ENCODE assay signal across 8 cellular contexts in genomic region chr17:44197980-44198720, GRCh38. TPM values are rescaled to one million over a fixed set of nuclear protein-coding genes. Genes with fewer than 3 reads are reported as not detected.
DNase-seq lines count a peak whose midpoint lies in the region; ATAC-seq, FAIRE-seq and TF ChIP-seq lines count a peak whose summit lies in the region.

No MANE protein-coding gene starts in this region.

- CTCF ChIA-PET in A549 (lab: Yijun Ruan, JAX) (interaction anchor here (0.6 to 7.8 kb wide), 7 partner anchors 9 to 178 kb away, joined by 3 to 61 read pairs (median 3); partner anchors contain the start of gene TMUB2), K562 (lab: Yijun Ruan, JAX; ENCODE audit: low intra/inter-chr PET ratio) (interaction anchor here (1.1 kb wide), 1 partner anchor 12 kb away, joined by 3 read pairs; no protein-coding TSS in a partner anchor)

- intact Hi-C loops in K562 (cut with micrococcal nuclease) = loop anchor here (1.0 kb wide), 1 partner anchor 147 kb away; the partner anchor contains the start of gene GRN

- 77% methylated on average over 11 of the region's 11 CpGs for WGBS in A549 (ENCODE audit: missing lambda C conversion rate)
- WGBS in K562 (ENCODE audit: insufficient coverage, low coverage, missing lambda C conversion rate) = 61% methylated on average over 11 of the region's 11 CpGs

- H3K4me2 ChIP-seq in A549 (peak overlapping the region; percentile 83), K562 (ENCODE audit: insufficient read depth, low read length) (peak overlapping the region; percentile 91)

- POLR2A ChIA-PET in A549 (lab: Yijun Ruan, JAX) (interaction anchor here (0.6 to 4.2 kb wide), 4 partner anchors 12 to 214 kb away, joined by 4 to 28 read pairs (median 6); partner anchors contain the start of gene TMUB2), K562 (lab: Yijun Ruan, JAX) (interaction anchor here (0.6 to 2.4 kb wide), 7 partner anchors 10 to 191 kb away, joined by 3 to 14 read pairs (median 6); partner anchors contain the start of genes ITGA2B and TMUB2)

- TF ChIP-seq POLR2A in A549 (IDR thresholded peaks at IDR 0.05; ENCODE audit: low read length) (0 out of 2 replicates have a peak, but pooled peaks have one; percentile 21), GM12892 (IDR thresholded peaks at IDR 0.05; ENCODE audit: low read depth, low read length) (peak; percentile 49; the same call in 1 of the 2 replicates), K562 (conservative IDR thresholded peaks at IDR 0.05) (0 out of 2 replicates have a peak, but pooled peaks have one; percentile 49)

- no peaks in the 10 kb centered on the region for H4K20me1 ChIP-seq in K562 (replicated peaks; ENCODE audit: control insufficient read depth, insufficient read depth, low read length)

- H3K9me3 ChIP-seq in A549 (no peaks in the 10 kb centered on the region), K562 (replicated peaks; ENCODE audit: control insufficient read depth, insufficient read depth, low read depth, low read length) (no peaks in the 10 kb centered on the region)

- H2AFZ ChIP-seq in K562 (ENCODE audit: low read depth, low read length) = peak overlapping the region; percentile 42

- H3K4me1 ChIP-seq in A549 = peaks cover 23% of the 10 kb centered on the region
- H3K4me1 ChIP-seq in K562 (replicated peaks in 1 of 2; ENCODE audit: control insufficient read depth in 2 of 2, insufficient read depth in 2 of 2, low read length in 2 of 2) = peaks cover 19 to 35% of the 10 kb centered on the region in 2 experiments

- H3K4me3 ChIP-seq in A549 = peak overlapping the region; percentile 87
- peak overlapping the region; percentile 79 for H3K4me3 ChIP-seq in K562
- H3K4me3 ChIP-seq in kidney epithelial cell (ENCODE audit: low read depth, low read length) = peak overlapping the region; percentile 84

- peaks cover 24% of the 10 kb centered on the region for H3K79me2 ChIP-seq in K562 (ENCODE audit: control insufficient read depth, insufficient read depth, low read length)

- TF ChIP-seq RAD21 in A549 (conservative IDR thresholded peaks at IDR 0.05 in 1 of 2, IDR thresholded peaks at IDR 0.05 in 1 of 2) (peak; percentile 35 to 41; a peak in 2 of 5 replicates), K562 (CRISPR knock-in tag; conservative IDR thresholded peaks at IDR 0.05 in 1 of 2, IDR thresholded peaks at IDR 0.05 in 1 of 2) (peak; percentile 49 to 73)

- DNase-seq in A549 (ENCODE audit: low read depth in 1 of 2, low spot score in 1 of 2) = peak; percentile 75 to 77
- peak; percentile 71 for DNase-seq in GM12892 (ENCODE audit: insufficient read length)
- peak; percentile 76 for DNase-seq in RKO (ENCODE audit: low spot score)
- DNase-seq in K562 (ENCODE audit: extremely low read depth in 1 of 4, low spot score in 3 of 4) = peak; percentile 62 to 89 (median 72)
- DNase-seq in kidney epithelial cell (ENCODE audit: low read depth) = no peak
- peak; percentile 53 for DNase-seq in stromal cell of bone marrow (ENCODE audit: low read depth)
- no peak for DNase-seq in kidney tubule cell (ENCODE audit: low spot score)

- no peaks in the 10 kb centered on the region for H3K9me1 ChIP-seq in K562 (ENCODE audit: control insufficient read depth, insufficient read depth, low read length)

- H3K27me3 ChIP-seq in K562 (ENCODE audit: control insufficient read depth in 2 of 2, insufficient read depth in 2 of 2, low read length in 2 of 2) (no peaks in the 10 kb centered on the region), kidney epithelial cell (ENCODE audit: control insufficient read depth, insufficient read depth, low read length) (no peaks in the 10 kb centered on the region)

- BruUV-seq in K562 (replicated peaks; lab: Mats Ljungman, UMichigan) = TSS peak; percentile 46

- peaks cover 47% of the 10 kb centered on the region; the same call in 2 of the 3 replicates for H3K36me3 ChIP-seq in K562 (ENCODE audit: control insufficient read depth, insufficient read depth, low read length)
- H3K36me3 ChIP-seq in kidney epithelial cell (ENCODE audit: control insufficient read depth, insufficient read depth, low read length) = peaks cover 10% of the 10 kb centered on the region

- ATAC-seq in A549 (peak; percentile 8 to 34; a peak in 5 of 6 replicates), K562 (peak; percentile 73), GM18498 (IDR thresholded peaks at IDR 0.05; ENCODE audit: unreplicated experiment) (no peak)

- FAIRE-seq in A549 (lab: Jason Lieb, UNC) (peak; percentile 67), GM12892 (lab: Jason Lieb, UNC) (no peak), K562 (lab: Jason Lieb, UNC) (peak; percentile 99)

- in situ Hi-C loops in K562 (cut with MboI) = no loop called here

- H3K9ac ChIP-seq in K562 (ENCODE audit: insufficient read depth in 1 of 2, low read depth in 2 of 2, low read length in 2 of 2) = peak overlapping the region; percentile 90 to 97

- TF ChIP-seq CTCF in A549 (IDR thresholded peaks at IDR 0.05) = no peak; the same call in 2 of the 3 replicates
- peak; percentile 60 to 71 (median 70) for TF ChIP-seq CTCF in K562 (IDR thresholded peaks at IDR 0.05 in 2 of 3, conservative IDR thresholded peaks at IDR 0.05 in 1 of 3; ENCODE audit: insufficient read depth in 2 of 3, low read depth in 1 of 3, low read length in 3 of 3)
- no peak for TF ChIP-seq CTCF in kidney epithelial cell (IDR thresholded peaks at IDR 0.05; ENCODE audit: insufficient read depth, low read length, poor library complexity, severe bottlenecking)

- TF ChIP-seq EP300 in A549 (IDR thresholded peaks at IDR 0.05) (no peak), K562 (IDR thresholded peaks at IDR 0.05; ENCODE audit: low read length) (no peak)

- H3K27ac ChIP-seq in A549 (peak overlapping the region; percentile 98 to 100), K562 (ENCODE audit: extremely low read depth, low read depth, low read length) (peak overlapping the region; percentile 91)

RNA-seq across cellular contexts. Expression of gene ATXN7L3, which starts 1.5 kb away (rescaled TPM):
- polyA plus RNA-seq in A549 (2011; rRNA removed) = 65.7 and 72.7 TPM in 2 replicates
- 39.3 and 52.4 TPM in 2 replicates for polyA plus RNA-seq in A549 (2012; cell fraction: cytosol; rRNA removed)
- polyA plus RNA-seq in A549 (2012; cell fraction: nucleus; rRNA removed) = 84.7 and 105 TPM in 2 replicates
- polyA plus RNA-seq in A549 (2017; fragmentation: RNase III; extraction: RNeasy Plus Mini Kit Qiagen cat#74134 plus additional on column Dnase treatment) = 54.0 to 66.2 TPM (median 60.5 TPM) in 3 replicates
- 67.2 and 79.1 TPM in 2 replicates for polyA minus RNA-seq in A549 (2011; rRNA and poly(A)+ RNA removed)
- 18.0 TPM for polyA plus RNA-seq in GM12892 (2012; ENCODE audit: missing spikeins)
- 51.6 and 129 TPM in 2 replicates for total RNA-seq in K562 (2011; cell fraction: chromatin; rRNA removed; ENCODE audit: low replicate concordance)
- 62.6 and 75.4 TPM in 2 replicates for total RNA-seq in K562 (2011; cell fraction: nucleolus; rRNA removed)
- 53.1 and 57.1 TPM in 2 replicates for total RNA-seq in K562 (2011; cell fraction: nucleoplasm; rRNA removed)
- total RNA-seq in K562 (2014; rRNA removed) = 37.9 and 39.0 TPM in 2 replicates
- 22.7 and 23.9 TPM in 2 replicates for total RNA-seq in K562 (2014; rRNA removed; fragmentation: Illumina TruSeq; extraction: Trizol)
- 30.5 and 30.9 TPM in 2 replicates for total RNA-seq in K562 (2015; rRNA removed; fragmentation: Illumina TruSeq; extraction: Trizol)
- total RNA-seq in K562 (2021) = 56.4 and 66.1 TPM in 2 replicates
- polyA plus RNA-seq in K562 (2011; rRNA removed) = 31.5 and 33.2 TPM in 2 replicates
- 36.0 and 37.1 TPM in 2 replicates for polyA plus RNA-seq in K562 (2011; cell fraction: cytosol; rRNA removed)
- polyA plus RNA-seq in K562 (2011; cell fraction: nucleus; rRNA removed) = 79.2 and 91.4 TPM in 2 replicates
- polyA plus RNA-seq in K562 (2012) = 32.1 and 40.8 TPM in 2 replicates
- polyA plus RNA-seq in K562 (2014; fragmentation: Illumina TruSeq; extraction: Trizol) = 39.1 and 39.4 TPM in 2 replicates
- under 1 TPM; 0.62 to 0.90 TPM for polyA plus RNA-seq in K562 (2014; fragmentation: Nextera tagmentation; extraction: Ambion mirVana)
- polyA plus RNA-seq in K562 (2014; rRNA removed) = 34.9 and 45.5 TPM in 2 replicates
- 42.8 and 44.3 TPM in 2 replicates for polyA minus RNA-seq in K562 (2011; rRNA and poly(A)+ RNA removed)
- polyA minus RNA-seq in K562 (2011; cell fraction: cytosol; rRNA and poly(A)+ RNA removed) = 17.8 and 23.8 TPM in 2 replicates
- polyA minus RNA-seq in K562 (2011; cell fraction: nucleus; rRNA and poly(A)+ RNA removed) = 35.0 and 46.0 TPM in 2 replicates
- 50.8 and 65.9 TPM in 2 replicates for total RNA-seq in kidney epithelial cell

RNA-seq across cellular contexts. Expression of gene TMUB2, which starts 11.4 kb away (rescaled TPM):
- polyA plus RNA-seq in A549 (2011; rRNA removed) (36.2 and 43.3 TPM in 2 replicates), A549 (2017; fragmentation: RNase III; extraction: RNeasy Plus Mini Kit Qiagen cat#74134 plus additional on column Dnase treatment) (37.6 to 44.4 TPM (median 42.0 TPM) in 3 replicates), K562 (2011; rRNA removed) (24.1 and 29.5 TPM in 2 replicates), K562 (2014; fragmentation: Illumina TruSeq; extraction: Trizol) (24.0 and 26.8 TPM in 2 replicates), K562 (2014; fragmentation: Nextera tagmentation; extraction: Ambion mirVana) (1 to 10 TPM; 4.1 to 6.2 TPM), K562 (2014; rRNA removed) (27.3 and 29.8 TPM in 2 replicates)
- polyA plus RNA-seq in A549 (2012; cell fraction: cytosol; rRNA removed) = 37.3 and 45.4 TPM in 2 replicates
- polyA plus RNA-seq in A549 (2012; cell fraction: nucleus; rRNA removed) = 104 and 115 TPM in 2 replicates
- 29.9 and 32.2 TPM in 2 replicates for polyA minus RNA-seq in A549 (2011; rRNA and poly(A)+ RNA removed)
- polyA plus RNA-seq in GM12892 (2012; ENCODE audit: missing spikeins) = 17.1 TPM
- total RNA-seq in K562 (2011; cell fraction: chromatin; rRNA removed; ENCODE audit: low replicate concordance) = 38.1 and 99.8 TPM in 2 replicates
- 73.8 and 91.2 TPM in 2 replicates for total RNA-seq in K562 (2011; cell fraction: nucleolus; rRNA removed)
- total RNA-seq in K562 (2011; cell fraction: nucleoplasm; rRNA removed) = 60.6 and 66.9 TPM in 2 replicates
- total RNA-seq in K562 (2014; rRNA removed) (16.3 and 25.4 TPM in 2 replicates), K562 (2014; rRNA removed; fragmentation: Illumina TruSeq; extraction: Trizol) (8.4 and 9.7 TPM in 2 replicates), K562 (2015; rRNA removed; fragmentation: Illumina TruSeq; extraction: Trizol) (15.6 and 15.8 TPM in 2 replicates), K562 (2021) (20.3 and 21.1 TPM in 2 replicates), kidney epithelial cell (35.0 and 40.5 TPM in 2 replicates)
- 31.6 and 38.9 TPM in 2 replicates for polyA plus RNA-seq in K562 (2011; cell fraction: cytosol; rRNA removed)
- 115 and 122 TPM in 2 replicates for polyA plus RNA-seq in K562 (2011; cell fraction: nucleus; rRNA removed)
- polyA plus RNA-seq in K562 (2012) = 20.3 and 28.3 TPM in 2 replicates
- 10.3 and 12.0 TPM in 2 replicates for polyA minus RNA-seq in K562 (2011; rRNA and poly(A)+ RNA removed)
- 7.9 and 10.4 TPM in 2 replicates for polyA minus RNA-seq in K562 (2011; cell fraction: cytosol; rRNA and poly(A)+ RNA removed)
- 13.3 and 18.0 TPM in 2 replicates for polyA minus RNA-seq in K562 (2011; cell fraction: nucleus; rRNA and poly(A)+ RNA removed)

RNA-seq across cellular contexts. Expression of gene UBTF, which starts 21.3 kb away (rescaled TPM):
- polyA plus RNA-seq in A549 (2011; rRNA removed) = 39.8 and 44.0 TPM in 2 replicates
- polyA plus RNA-seq in A549 (2012; cell fraction: cytosol; rRNA removed) = 37.0 and 41.6 TPM in 2 replicates
- 36.1 and 47.3 TPM in 2 replicates for polyA plus RNA-seq in A549 (2012; cell fraction: nucleus; rRNA removed)
- 75.0 to 76.2 TPM (median 75.5 TPM) in 3 replicates for polyA plus RNA-seq in A549 (2017; fragmentation: RNase III; extraction: RNeasy Plus Mini Kit Qiagen cat#74134 plus additional on column Dnase treatment)
- 28.2 and 29.7 TPM in 2 replicates for polyA minus RNA-seq in A549 (2011; rRNA and poly(A)+ RNA removed)
- polyA plus RNA-seq in GM12892 (2012; ENCODE audit: missing spikeins) = 50.1 TPM
- total RNA-seq in K562 (2011; cell fraction: chromatin; rRNA removed; ENCODE audit: low replicate concordance) = 89.5 and 158 TPM in 2 replicates
- 66.7 and 67.4 TPM in 2 replicates for total RNA-seq in K562 (2011; cell fraction: nucleolus; rRNA removed)
- 88.9 and 94.8 TPM in 2 replicates for total RNA-seq in K562 (2011; cell fraction: nucleoplasm; rRNA removed)
- 107 and 113 TPM in 2 replicates for total RNA-seq in K562 (2014; rRNA removed)
- 50.3 and 53.8 TPM in 2 replicates for total RNA-seq in K562 (2014; rRNA removed; fragmentation: Illumina TruSeq; extraction: Trizol)
- total RNA-seq in K562 (2015; rRNA removed; fragmentation: Illumina TruSeq; extraction: Trizol) = 85.8 and 86.3 TPM in 2 replicates
- 90.1 and 93.9 TPM in 2 replicates for total RNA-seq in K562 (2021)
- polyA plus RNA-seq in K562 (2011; rRNA removed) = 28.5 and 31.4 TPM in 2 replicates
- polyA plus RNA-seq in K562 (2011; cell fraction: cytosol; rRNA removed) = 15.1 and 15.4 TPM in 2 replicates
- 56.9 and 86.7 TPM in 2 replicates for polyA plus RNA-seq in K562 (2011; cell fraction: nucleus; rRNA removed)
- 61.3 and 68.3 TPM in 2 replicates for polyA plus RNA-seq in K562 (2012)
- 96.5 and 110 TPM in 2 replicates for polyA plus RNA-seq in K562 (2014; fragmentation: Illumina TruSeq; extraction: Trizol)
- 1 to 10 TPM; 1.2 to 1.5 TPM for polyA plus RNA-seq in K562 (2014; fragmentation: Nextera tagmentation; extraction: Ambion mirVana)
- polyA plus RNA-seq in K562 (2014; rRNA removed) = 75.8 and 83.6 TPM in 2 replicates
- 30.2 and 35.1 TPM in 2 replicates for polyA minus RNA-seq in K562 (2011; rRNA and poly(A)+ RNA removed)
- 21.8 and 22.2 TPM in 2 replicates for polyA minus RNA-seq in K562 (2011; cell fraction: cytosol; rRNA and poly(A)+ RNA removed)
- polyA minus RNA-seq in K562 (2011; cell fraction: nucleus; rRNA and poly(A)+ RNA removed) = 34.5 and 53.5 TPM in 2 replicates
- total RNA-seq in kidney epithelial cell = 35.7 and 41.7 TPM in 2 replicates

RNA-seq across cellular contexts. Expression of gene ASB16, which starts 27.6 kb away (rescaled TPM):
- polyA plus RNA-seq in A549 (2011; rRNA removed) = 0.05 TPM in 1 of 2 replicates, not detected in the other
- 0.04 and 0.06 TPM in 2 replicates for polyA plus RNA-seq in A549 (2012; cell fraction: cytosol; rRNA removed)
- polyA plus RNA-seq in A549 (2012; cell fraction: nucleus; rRNA removed) = 0.67 and 0.69 TPM in 2 replicates
- polyA plus RNA-seq in A549 (2017; fragmentation: RNase III; extraction: RNeasy Plus Mini Kit Qiagen cat#74134 plus additional on column Dnase treatment) = 0.12 to 0.16 TPM (median 0.15 TPM) in 3 replicates
- not detected in 2 replicates for polyA minus RNA-seq in A549 (2011; rRNA and poly(A)+ RNA removed)
- polyA plus RNA-seq in GM12892 (2012; ENCODE audit: missing spikeins) = 1.5 TPM
- total RNA-seq in K562 (2011; cell fraction: chromatin; rRNA removed; ENCODE audit: low replicate concordance) = 0.44 TPM in 1 of 2 replicates, not detected in the other
- total RNA-seq in K562 (2011; cell fraction: nucleolus; rRNA removed) = 0.33 and 0.39 TPM in 2 replicates
- 0.31 TPM in 1 of 2 replicates, not detected in the other for total RNA-seq in K562 (2011; cell fraction: nucleoplasm; rRNA removed)
- total RNA-seq in K562 (2014; rRNA removed) = not detected in 2 replicates
- total RNA-seq in K562 (2014; rRNA removed; fragmentation: Illumina TruSeq; extraction: Trizol) = not detected in 2 replicates
- total RNA-seq in K562 (2015; rRNA removed; fragmentation: Illumina TruSeq; extraction: Trizol) = not detected in 2 replicates
- total RNA-seq in K562 (2021) = not detected in 2 replicates
- polyA plus RNA-seq in K562 (2011; rRNA removed) = 0.07 and 0.14 TPM in 2 replicates
- 0.03 and 0.04 TPM in 2 replicates for polyA plus RNA-seq in K562 (2011; cell fraction: cytosol; rRNA removed)
- 0.07 and 0.24 TPM in 2 replicates for polyA plus RNA-seq in K562 (2011; cell fraction: nucleus; rRNA removed)
- 1.0 and 1.8 TPM in 2 replicates for polyA plus RNA-seq in K562 (2012)
- not detected in 2 replicates for polyA plus RNA-seq in K562 (2014; fragmentation: Illumina TruSeq; extraction: Trizol)
- polyA plus RNA-seq in K562 (2014; fragmentation: Nextera tagmentation; extraction: Ambion mirVana) = under 1 TPM in 1 of 2 experiments, not detected in 1; 0.03 TPM
- 0.23 TPM in 1 of 2 replicates, not detected in the other for polyA plus RNA-seq in K562 (2014; rRNA removed)
- polyA minus RNA-seq in K562 (2011; rRNA and poly(A)+ RNA removed) = not detected in 2 replicates
- polyA minus RNA-seq in K562 (2011; cell fraction: cytosol; rRNA and poly(A)+ RNA removed) = not detected in 2 replicates
- polyA minus RNA-seq in K562 (2011; cell fraction: nucleus; rRNA and poly(A)+ RNA removed) = not detected in 2 replicates
- not detected in 2 replicates for total RNA-seq in kidney epithelial cell

RNA-seq across cellular contexts. Expression of gene HROB, which starts 56.4 kb away (rescaled TPM):
- polyA plus RNA-seq in A549 (2011; rRNA removed) = 5.4 and 5.6 TPM in 2 replicates
- 8.2 and 11.1 TPM in 2 replicates for polyA plus RNA-seq in A549 (2012; cell fraction: cytosol; rRNA removed)
- 23.5 and 24.0 TPM in 2 replicates for polyA plus RNA-seq in A549 (2012; cell fraction: nucleus; rRNA removed)
- polyA plus RNA-seq in A549 (2017; fragmentation: RNase III; extraction: RNeasy Plus Mini Kit Qiagen cat#74134 plus additional on column Dnase treatment) = 6.0 to 7.1 TPM (median 6.8 TPM) in 3 replicates
- 16.0 and 16.7 TPM in 2 replicates for polyA minus RNA-seq in A549 (2011; rRNA and poly(A)+ RNA removed)
- 4.0 TPM for polyA plus RNA-seq in GM12892 (2012; ENCODE audit: missing spikeins)
- 57.8 and 130 TPM in 2 replicates for total RNA-seq in K562 (2011; cell fraction: chromatin; rRNA removed; ENCODE audit: low replicate concordance)
- 60.3 and 68.5 TPM in 2 replicates for total RNA-seq in K562 (2011; cell fraction: nucleolus; rRNA removed)
- total RNA-seq in K562 (2011; cell fraction: nucleoplasm; rRNA removed) = 45.9 and 50.4 TPM in 2 replicates
- total RNA-seq in K562 (2014; rRNA removed) = 10.4 and 15.0 TPM in 2 replicates
- total RNA-seq in K562 (2014; rRNA removed; fragmentation: Illumina TruSeq; extraction: Trizol) = 7.1 and 9.3 TPM in 2 replicates
- total RNA-seq in K562 (2015; rRNA removed; fragmentation: Illumina TruSeq; extraction: Trizol) = 9.6 and 9.8 TPM in 2 replicates
- total RNA-seq in K562 (2021) = 17.5 and 20.1 TPM in 2 replicates
- polyA plus RNA-seq in K562 (2011; rRNA removed) = 11.9 and 25.9 TPM in 2 replicates
- 22.0 and 24.6 TPM in 2 replicates for polyA plus RNA-seq in K562 (2011; cell fraction: cytosol; rRNA removed)
- 34.5 and 44.9 TPM in 2 replicates for polyA plus RNA-seq in K562 (2011; cell fraction: nucleus; rRNA removed)
- 11.8 and 18.1 TPM in 2 replicates for polyA plus RNA-seq in K562 (2012)
- 18.9 and 19.5 TPM in 2 replicates for polyA plus RNA-seq in K562 (2014; fragmentation: Illumina TruSeq; extraction: Trizol)
- 1 to 10 TPM; 6.6 to 6.7 TPM for polyA plus RNA-seq in K562 (2014; fragmentation: Nextera tagmentation; extraction: Ambion mirVana)
- polyA plus RNA-seq in K562 (2014; rRNA removed) = 10.6 and 13.5 TPM in 2 replicates
- 21.5 and 22.0 TPM in 2 replicates for polyA minus RNA-seq in K562 (2011; rRNA and poly(A)+ RNA removed)
- polyA minus RNA-seq in K562 (2011; cell fraction: cytosol; rRNA and poly(A)+ RNA removed) = 15.9 and 16.5 TPM in 2 replicates
- 10.0 and 13.3 TPM in 2 replicates for polyA minus RNA-seq in K562 (2011; cell fraction: nucleus; rRNA and poly(A)+ RNA removed)
- total RNA-seq in kidney epithelial cell = 3.1 and 3.8 TPM in 2 replicates

Comparison
In these comparisons a context has a peak if more than half of its experiments do, and no peak if none do; other contexts are left out.
1. DNase-seq: peak in A549 (2 of 2), GM12892 (single experiment), RKO (single experiment), K562 (4 of 4) and stromal cell of bone marrow (single experiment); none in kidney epithelial cell (single experiment) and kidney tubule cell (single experiment).
2. CTCF ChIP-seq: peak in K562 (3 of 3); none in A549 (single experiment) and kidney epithelial cell (single experiment).
3. Of the 35 proteins assayed by ChIP-seq in both K562 and A549: peak only in K562: CTCF, ESRRA, PHF8 and SMC3; only in A549: none; in both: MAX, POLR2A and RAD21; in neither: 25; mixed calls (peak in some experiments, not most) for 3.
4. Peak in every context shown above with its lines, with median percentiles within 50 percentile points of each other: H3K4me3 ChIP-seq and POLR2A ChIP-seq.